ENCODE assay signal across 18 cellular contexts in genomic region chr3:43818229-43818628, GRCh38.
DNase-seq lines count a peak whose midpoint lies in the region; ATAC-seq and TF ChIP-seq lines count a peak whose summit lies in the region.
"Had no signal": no experiment of that assay in that cellular context is flagged by ENCODE, and none has a peak within 500 bp of the region (broad histone marks: within the 10 kb centered on the region; RNA-seq: fewer than 3 reads in every experiment).

No MANE protein-coding gene starts in this region.

- no peak overlapping the region for H3K4me3 Mint-ChIP-seq in stimulated activated memory B cell treated with anti-CD40 and anti-IgM and Interleukin-4, amounts not matched to agents 10 μg/mL and 1 μg/mL and 100 μg/mL, for 72 hours
- H3K4me3 Mint-ChIP-seq in T-cell = no peak overlapping the region
- H3K4me3 Mint-ChIP-seq: B cell; CD4-positive, alpha-beta memory T cell had no signal

- H4K20me1 ChIP-seq in BLaER1 = no peaks in the 10 kb centered on the region
- H4K20me1 ChIP-seq in BLaER1 treated with 17β-estradiol and CSF1 and Interleukin-3, amounts not matched to agents 10 nM and 100 nM = no peaks in the 10 kb centered on the region

- no peaks in the 10 kb centered on the region for H3K36me3 Mint-ChIP-seq in stimulated activated memory B cell treated with anti-CD40 and anti-IgM and Interleukin-4, amounts not matched to agents 10 μg/mL and 1 μg/mL and 100 μg/mL, for 72 hours
- no peaks in the 10 kb centered on the region for H3K36me3 Mint-ChIP-seq in T-cell
- H3K36me3 Mint-ChIP-seq: CD4-positive, alpha-beta memory T cell had no signal

- peaks cover 58% of the 10 kb centered on the region for H3K4me1 ChIP-seq in BLaER1
- peaks cover 6 to 55% (median 43%) of the 10 kb centered on the region in 10 experiments; a peak in 17 of 20 replicates for H3K4me1 ChIP-seq in BLaER1 treated with 17β-estradiol and CSF1 and Interleukin-3, amounts not matched to agents 10 nM and 100 nM
- H3K4me1 ChIP-seq in heart right ventricle = no peaks in the 10 kb centered on the region

- peak overlapping the region; percentile 64 for H3K4me2 ChIP-seq in BLaER1
- H3K4me2 ChIP-seq in BLaER1 treated with 17β-estradiol and CSF1 and Interleukin-3, amounts not matched to agents 10 nM and 100 nM = peak overlapping the region in 9 of 11 experiments; percentile 38 to 81 (median 65); a peak in 17 of 22 replicates

- H3K36me3 ChIP-seq in BLaER1 (no peaks in the 10 kb centered on the region), heart right ventricle (no peaks in the 10 kb centered on the region)
- H3K36me3 ChIP-seq in BLaER1 treated with 17β-estradiol and CSF1 and Interleukin-3, amounts not matched to agents 10 nM and 100 nM = no peaks in the 10 kb centered on the region

- no peak for TF ChIP-seq CTCF in heart right ventricle (IDR thresholded peaks at IDR 0.05)

- H3K27me3 Mint-ChIP-seq in stimulated activated memory B cell treated with anti-CD40 and anti-IgM and Interleukin-4, amounts not matched to agents 10 μg/mL and 1 μg/mL and 100 μg/mL, for 72 hours = peaks cover 7% of the 10 kb centered on the region
- peaks cover 0 to 8% of the 10 kb centered on the region in 2 donors for H3K27me3 Mint-ChIP-seq in T-cell
- H3K27me3 Mint-ChIP-seq: B cell had no signal

- no peak for DNase-seq in epithelial cell of prostate (ENCODE audit: low read depth, low spot score)
- no peak for DNase-seq in T-cell
- no peak for DNase-seq in erythroblast (lab: John Stamatoyannopoulos, UW)
- DNase-seq in heart right ventricle = no peak
- DNase-seq: C1 segment of cervical spinal cord; Calu3; CD4-positive, alpha-beta memory T cell; COR-L47; DMS53; DMS79 treated with DMSO at 0.1 percent for 48 hours; GF-D8; GM23248; H7; HCEC 1CT had no signal

- TF ChIP-seq POLR2A in erythroblast (IDR thresholded peaks at IDR 0.05; ENCODE audit: low read length) = no peak

- H3K27me3 ChIP-seq in BLaER1 (no peaks in the 10 kb centered on the region), heart right ventricle (peaks cover 0 to 3% (median 0%) of the 10 kb centered on the region in 7 donors)
- H3K27me3 ChIP-seq in BLaER1 treated with 17β-estradiol and CSF1 and Interleukin-3, amounts not matched to agents 10 nM and 100 nM = no peaks in the 10 kb centered on the region

- ATAC-seq in stimulated activated memory B cell treated with anti-CD40 and anti-IgM and Interleukin-4, amounts not matched to agents 10 μg/mL and 1 μg/mL and 100 μg/mL, for 72 hours = peak; percentile 37
- no peak for ATAC-seq in T-cell (replicated peaks in 1 of 4)
- no peak for ATAC-seq in heart right ventricle

- peaks cover 15% of the 10 kb centered on the region for H3K4me1 Mint-ChIP-seq in stimulated activated memory B cell treated with anti-CD40 and anti-IgM and Interleukin-4, amounts not matched to agents 10 μg/mL and 1 μg/mL and 100 μg/mL, for 72 hours
- no peaks in the 10 kb centered on the region for H3K4me1 Mint-ChIP-seq in T-cell
- H3K4me1 Mint-ChIP-seq: CD4-positive, alpha-beta memory T cell had no signal

- H3K27ac ChIP-seq in BLaER1 (no peak overlapping the region), epithelial cell of prostate (peak overlapping the region; percentile 20), heart right ventricle (no peak overlapping the region)
- peak overlapping the region in 3 of 11 experiments; percentile 20 to 45 (median 28); a peak in 2 of 22 replicates for H3K27ac ChIP-seq in BLaER1 treated with 17β-estradiol and CSF1 and Interleukin-3, amounts not matched to agents 10 nM and 100 nM
- H3K27ac ChIP-seq: GM23248 had no signal

- POLR2A ChIA-PET in T-cell (lab: Charles Lee) = no interaction called here

- CTCF ChIA-PET in T-cell (lab: Charles Lee) = no interaction called here

- H3K9ac ChIP-seq in BLaER1 = no peak overlapping the region
- H3K9ac ChIP-seq in BLaER1 treated with 17β-estradiol and CSF1 and Interleukin-3, amounts not matched to agents 10 nM and 100 nM = no peak overlapping the region
- H3K9ac ChIP-seq: GM23248 had no signal

- H3K9me3 ChIP-seq in BLaER1 = 0 out of 2 replicates have a peak, but pooled peaks cover 9% of the 10 kb centered on the region
- H3K9me3 ChIP-seq in BLaER1 treated with 17β-estradiol and CSF1 and Interleukin-3, amounts not matched to agents 10 nM and 100 nM (replicated peaks in 1 of 11) = peaks cover 0 to 16% (median 8%) of the 10 kb centered on the region in 11 experiments; a peak in 9 of 22 replicates
- no peaks in the 10 kb centered on the region for H3K9me3 ChIP-seq in heart right ventricle

- intact Hi-C loops in heart right ventricle (cut with DNase I) = no loop called here

- H3K4me3 ChIP-seq in BLaER1 (no peak overlapping the region), heart right ventricle (no peak overlapping the region)
- no peak overlapping the region for H3K4me3 ChIP-seq in BLaER1 treated with 17β-estradiol and CSF1 and Interleukin-3, amounts not matched to agents 10 nM and 100 nM
- H3K4me3 ChIP-seq: GM23248 had no signal

- H3K9me3 Mint-ChIP-seq in stimulated activated memory B cell treated with anti-CD40 and anti-IgM and Interleukin-4, amounts not matched to agents 10 μg/mL and 1 μg/mL and 100 μg/mL, for 72 hours = no peaks in the 10 kb centered on the region
- no peaks in the 10 kb centered on the region for H3K9me3 Mint-ChIP-seq in T-cell
- H3K9me3 Mint-ChIP-seq: CD4-positive, alpha-beta memory T cell had no signal

- no peak overlapping the region for H3K27ac Mint-ChIP-seq in stimulated activated memory B cell treated with anti-CD40 and anti-IgM and Interleukin-4, amounts not matched to agents 10 μg/mL and 1 μg/mL and 100 μg/mL, for 72 hours
- H3K27ac Mint-ChIP-seq in T-cell = no peak overlapping the region
- H3K27ac Mint-ChIP-seq: B cell; CD4-positive, alpha-beta memory T cell had no signal
